ENCODE assay signal across 31 cellular contexts in the genomic region with DNA sequence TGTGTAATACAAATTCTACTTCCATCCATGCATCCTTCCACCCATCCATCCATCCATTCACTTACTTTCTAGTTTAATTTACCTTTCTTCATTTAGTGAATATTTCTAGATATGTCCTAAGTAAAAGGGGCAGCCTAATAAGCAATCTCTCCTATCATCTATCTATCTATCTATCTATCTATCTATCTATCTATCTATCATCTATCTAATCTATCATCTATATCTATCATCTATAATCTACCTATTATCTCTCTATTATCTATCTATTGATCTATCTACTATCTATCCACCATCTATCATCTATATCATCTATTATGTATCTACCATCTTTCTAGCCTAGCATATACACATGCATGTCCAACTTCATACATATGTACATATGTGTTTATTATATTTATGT.
DNase-seq lines count a peak whose midpoint lies in the region; ATAC-seq, FAIRE-seq and TF ChIP-seq lines count a peak whose summit lies in the region.
"Had no signal": no experiment of that assay in that cellular context is flagged by ENCODE, and none has a peak within 500 bp of the region (broad histone marks: within the 10 kb centered on the region; RNA-seq: fewer than 3 reads in every experiment).

No MANE protein-coding gene starts in this region.

- in situ Hi-C loops in K562 (cut with MboI), result no loop called here

- no peak overlapping the region for H2AFZ ChIP-seq in K562 (ENCODE audit: low read depth, low read length)
- H2AFZ ChIP-seq in H1 (ENCODE audit: low read length), result no peak overlapping the region

- H3K27ac ChIP-seq in K562 (ENCODE audit: extremely low read depth, low read depth, low read length) (no peak overlapping the region), H1 (ENCODE audit: low read depth, low read length) (no peak overlapping the region)
- H3K27ac ChIP-seq: 22Rv1; A549; BLaER1; BLaER1 treated with 17β-estradiol and CSF1 and Interleukin-3, amounts not matched to agents 10 nM and 100 nM; C4-2B had no signal

- no peak overlapping the region for H3K4ac ChIP-seq in H1 (replicated peaks; ENCODE audit: insufficient read length, low read depth, low read length)

- no peak overlapping the region for H2BK120ac ChIP-seq in H1 (replicated peaks; ENCODE audit: low read depth, low read length)

- H3K4me3 ChIP-seq in K562 (no peak overlapping the region), H1 (ENCODE audit: extremely low read depth in 1 of 4, insufficient read depth in 2 of 4, low read depth in 3 of 4, low read length in 4 of 4) (no peak overlapping the region)
- H3K4me3 ChIP-seq: A549; BLaER1; BLaER1 treated with 17β-estradiol and CSF1 and Interleukin-3, amounts not matched to agents 10 nM and 100 nM had no signal

- H4K8ac ChIP-seq in H1 (ENCODE audit: extremely low read depth, insufficient read depth, low read length), result no peak overlapping the region

- H3K9ac ChIP-seq in K562 (ENCODE audit: insufficient read depth in 1 of 2, low read depth in 2 of 2, low read length in 2 of 2) (no peak overlapping the region), H1 (replicated peaks in 1 of 4; ENCODE audit: extremely low read depth in 1 of 4, low read depth in 3 of 4, low read length in 3 of 4) (no peak overlapping the region)
- H3K9ac ChIP-seq: BLaER1; BLaER1 treated with 17β-estradiol and CSF1 and Interleukin-3, amounts not matched to agents 10 nM and 100 nM had no signal

- no peak for TF ChIP-seq CTCF in K562 (IDR thresholded peaks at IDR 0.05 in 2 of 3, conservative IDR thresholded peaks at IDR 0.05 in 1 of 3; ENCODE audit: insufficient read depth in 2 of 3, low read depth in 1 of 3, low read length in 3 of 3)
- no peak for TF ChIP-seq CTCF in H1 (IDR thresholded peaks at IDR 0.05; ENCODE audit: control extremely low read depth in 1 of 3, insufficient read depth in 1 of 3, low read depth in 1 of 3, low read length in 3 of 3)

- CTCF ChIA-PET in K562 (lab: Yijun Ruan, JAX; ENCODE audit: low intra/inter-chr PET ratio) (no interaction called here), H1 (lab: Charles Lee; ENCODE audit: partially characterized antibody) (interaction anchor here (2.0 kb wide), 1 partner anchor 291 kb away, joined by 5 read pairs; no protein-coding TSS in a partner anchor)

- no peak overlapping the region for H2BK12ac ChIP-seq in H1 (ENCODE audit: low read depth, low read length)

- H3K79me2 ChIP-seq in K562 (ENCODE audit: control insufficient read depth, insufficient read depth, low read length), result no peaks in the 10 kb centered on the region
- no peaks in the 10 kb centered on the region for H3K79me2 ChIP-seq in H1 (ENCODE audit: control insufficient read depth in 1 of 2, insufficient read depth in 2 of 2, low read length in 2 of 2)

- no peaks in the 10 kb centered on the region for H3K9me1 ChIP-seq in K562 (ENCODE audit: control insufficient read depth, insufficient read depth, low read length)

- TF ChIP-seq EP300 in K562 (IDR thresholded peaks at IDR 0.05; ENCODE audit: low read length) (no peak), H1 (IDR thresholded peaks at IDR 0.05; ENCODE audit: borderline replicate concordance in 1 of 2, low read depth in 2 of 2, low read length in 2 of 2) (no peak)

- H3K23ac ChIP-seq in H1 (ENCODE audit: insufficient read length), result no peak overlapping the region

- no peak overlapping the region for H3K18ac ChIP-seq in H1 (ENCODE audit: extremely low read depth, low read length)

- DNase-seq in K562 (ENCODE audit: extremely low read depth in 1 of 4, low spot score in 3 of 4), result no peak
- DNase-seq in H1 (ENCODE audit: low read depth in 1 of 2, low spot score in 2 of 2), result no peak
- DNase-seq in NOMO-1 treated with dmso at 0.1 percent for 144 hours (lab: John Stamatoyannopoulos, UW; ENCODE audit: unreplicated experiment), result no peak
- DNase-seq: 8988T; ACHN; AML-193; BE2C; C1 segment of cervical spinal cord; Caco-2; Calu3; CD4-positive, alpha-beta memory T cell; CD4-positive, alpha-beta T cell; CD4-positive, CD25-positive, alpha-beta regulatory T cell; CD8-positive, alpha-beta memory T cell; CD8-positive, alpha-beta T cell; COR-L47; DMS 273 treated with DMSO at 0.1 percent for 48 hours; DMS153; DMS53; DMS79; DMS79 treated with DMSO at 0.1 percent for 48 hours; DND-41; EL had no signal

- BruUV-seq in K562 (replicated peaks; lab: Mats Ljungman, UMichigan), result no TSS peak

- H3K56ac ChIP-seq in H1 (replicated peaks; ENCODE audit: insufficient read length, low read depth, low read length), result peak overlapping the region; percentile 80

- H2BK15ac ChIP-seq in H1 (ENCODE audit: low read length), result no peak overlapping the region

- H3K27me3 ChIP-seq in K562 (ENCODE audit: control insufficient read depth in 2 of 2, insufficient read depth in 2 of 2, low read length in 2 of 2) (peaks cover 0 to 24% of the 10 kb centered on the region in 2 experiments; a peak in 2 of 5 replicates), H1 (replicated peaks in 1 of 4; ENCODE audit: control insufficient read depth in 3 of 4, extremely low read depth in 1 of 4, insufficient read depth in 3 of 4, low read length in 3 of 4) (no peaks in the 10 kb centered on the region)
- H3K27me3 ChIP-seq: BE2C; BLaER1; BLaER1 treated with 17β-estradiol and CSF1 and Interleukin-3, amounts not matched to agents 10 nM and 100 nM had no signal

- H3K4me1 ChIP-seq in K562 (replicated peaks in 1 of 2; ENCODE audit: control insufficient read depth in 2 of 2, insufficient read depth in 2 of 2, low read length in 2 of 2) (peaks cover 0 to 7% of the 10 kb centered on the region in 2 experiments; a peak in 1 of 5 replicates), H1 (replicated peaks in 1 of 4; ENCODE audit: control insufficient read depth in 3 of 4, insufficient read depth in 4 of 4, low read length in 3 of 4) (no peaks in the 10 kb centered on the region)
- H3K4me1 ChIP-seq: A549, BE2C, BLaER1, Caco-2 had no signal

- TF ChIP-seq RAD21 in K562 (CRISPR knock-in tag; conservative IDR thresholded peaks at IDR 0.05 in 1 of 2, IDR thresholded peaks at IDR 0.05 in 1 of 2) (no peak), H1 (IDR thresholded peaks at IDR 0.05 in 1 of 2, conservative IDR thresholded peaks at IDR 0.05 in 1 of 2; ENCODE audit: low read depth in 2 of 2, low read length in 2 of 2) (no peak)

- no peaks in the 10 kb centered on the region for H3K36me3 ChIP-seq in K562 (ENCODE audit: control insufficient read depth, insufficient read depth, low read length)
- H3K36me3 ChIP-seq in H1 (ENCODE audit: control insufficient read depth in 2 of 4, insufficient read depth in 4 of 4, low read length in 3 of 4), result no peaks in the 10 kb centered on the region
- H3K36me3 ChIP-seq: BE2C; BLaER1; BLaER1 treated with 17β-estradiol and CSF1 and Interleukin-3, amounts not matched to agents 10 nM and 100 nM had no signal

- no peak overlapping the region for H2BK20ac ChIP-seq in H1 (ENCODE audit: low read length)

- H3K9me3 ChIP-seq in K562 (replicated peaks; ENCODE audit: control insufficient read depth, insufficient read depth, low read depth, low read length) (no peaks in the 10 kb centered on the region), H1 (ENCODE audit: insufficient read depth in 2 of 2, low read depth in 1 of 2, low read length in 1 of 2) (no peaks in the 10 kb centered on the region)
- H3K9me3 ChIP-seq: A549; BE2C; BLaER1; BLaER1 treated with 17β-estradiol and CSF1 and Interleukin-3, amounts not matched to agents 10 nM and 100 nM; Caco-2 had no signal

- FAIRE-seq in K562 (lab: Jason Lieb, UNC) (no peak), H1 (lab: Jason Lieb, UNC) (no peak)
- FAIRE-seq: A204.1, A549, D721Med had no signal

- POLR2A ChIA-PET in K562 (lab: Yijun Ruan, JAX) (interaction anchor here (0.7 kb wide), 1 partner anchor 27 kb away, joined by 3 read pairs; no protein-coding TSS in a partner anchor), H1 (lab: Charles Lee; ENCODE audit: partially characterized antibody) (no interaction called here)

- H4K91ac ChIP-seq in H1 (replicated peaks; ENCODE audit: insufficient read length, low read length), result no peak overlapping the region

- intact Hi-C loops in K562 (cut with micrococcal nuclease), result no loop called here

- H3K23me2 ChIP-seq in H1 (ENCODE audit: low read depth, low read length), result no peaks in the 10 kb centered on the region; the same call in 1 of the 2 replicates

- no peak overlapping the region for H2BK5ac ChIP-seq in H1 (ENCODE audit: low read depth, low read length)

- no peaks in the 10 kb centered on the region for H3K79me1 ChIP-seq in H1 (ENCODE audit: low read depth, low read length)

- H4K20me1 ChIP-seq in K562 (replicated peaks; ENCODE audit: control insufficient read depth, insufficient read depth, low read length), result no peaks in the 10 kb centered on the region
- no peaks in the 10 kb centered on the region for H4K20me1 ChIP-seq in H1 (replicated peaks in 1 of 2; ENCODE audit: control insufficient read depth in 1 of 2, insufficient read depth in 2 of 2, low read length in 2 of 2)
- H4K20me1 ChIP-seq: BLaER1; BLaER1 treated with 17β-estradiol and CSF1 and Interleukin-3, amounts not matched to agents 10 nM and 100 nM had no signal

- ATAC-seq in K562 (no peak), HG02970 (IDR thresholded peaks at IDR 0.05; ENCODE audit: low FRiP score, unreplicated experiment) (no peak)
- ATAC-seq: A549; CD8-positive, alpha-beta T cell had no signal

- TF ChIP-seq POLR2A in K562 (conservative IDR thresholded peaks at IDR 0.05) (no peak), H1 (IDR thresholded peaks at IDR 0.05; ENCODE audit: control extremely low read depth in 1 of 2, low read depth in 2 of 2, low read length in 2 of 2) (no peak)

- no peak overlapping the region for H3K4me2 ChIP-seq in K562 (ENCODE audit: insufficient read depth, low read length)
- no peak overlapping the region for H3K4me2 ChIP-seq in H1 (ENCODE audit: insufficient read depth in 1 of 2, low read depth in 2 of 2, low read length in 2 of 2)
- H3K4me2 ChIP-seq: A549; BLaER1; BLaER1 treated with 17β-estradiol and CSF1 and Interleukin-3, amounts not matched to agents 10 nM and 100 nM had no signal

- no peak overlapping the region for H4K5ac ChIP-seq in H1 (ENCODE audit: insufficient read length, low read depth, low read length)

- H2AK5ac ChIP-seq in H1 (ENCODE audit: low read depth, low read length), result no peak overlapping the region

- no peak overlapping the region for H3K14ac ChIP-seq in H1 (ENCODE audit: insufficient read length)

TF ChIP-seq in K562, 482 proteins besides CTCF, POLR2A, EP300 and RAD21 (continues in another document):
- peak; percentile 75; the same call in 1 of the 2 replicates for TF ChIP-seq MTA1 (IDR thresholded peaks at IDR 0.05; ENCODE audit: borderline replicate concordance)
- TF ChIP-seq NFIC (IDR thresholded peaks at IDR 0.05), result no peak
- no peak for TF ChIP-seq SOX6 (IDR thresholded peaks at IDR 0.05)
- no peak for TF ChIP-seq POLR2AphosphoS2 (IDR thresholded peaks at IDR 0.05; ENCODE audit: low read length)
- no peak for TF ChIP-seq TAF9B (IDR thresholded peaks at IDR 0.05; ENCODE audit: partially characterized antibody)

TF ChIP-seq in H1, 55 proteins besides CTCF, POLR2A, EP300 and RAD21 (continues in another document):
- TF ChIP-seq RXRA (IDR thresholded peaks at IDR 0.05; ENCODE audit: insufficient read depth, low read depth, low read length) (no peak), JUN (IDR thresholded peaks at IDR 0.05; ENCODE audit: low read depth, low read length) (no peak), MAFK (IDR thresholded peaks at IDR 0.05; ENCODE audit: low read depth, low read length) (no peak), CEBPB (IDR thresholded peaks at IDR 0.05; ENCODE audit: low read depth, low read length) (no peak), KDM4A (IDR thresholded peaks at IDR 0.05; ENCODE audit: low read depth, low read length, severe bottlenecking) (no peak)
